2 cellular contexts compared by ENCODE assay signal in genomic region chr20:35215066-35215956, GRCh38.
A peak's percentile ranks its signal among the peaks of the same experiment; 100 is the strongest.
TF ChIP-seq lines count a peak whose summit lies in the region.

No MANE protein-coding gene starts in this region.

TF ChIP-seq in HepG2, 621 proteins besides CTCF, POLR2A, EP300 and RAD21:
- TF ChIP-seq CREB1 (IDR thresholded peaks at IDR 0.05) (peak; percentile 53; the same call in 1 of the 2 replicates), CREB1 (CRISPR knock-in tag; IDR thresholded peaks at IDR 0.05) (no peak), ATF7 (IDR thresholded peaks at IDR 0.05) (0 out of 2 replicates have a peak, but pooled peaks have one; percentile 11), ATF7 (CRISPR knock-in tag; IDR thresholded peaks at IDR 0.05) (no peak)
- TF ChIP-seq, protein P1, sequence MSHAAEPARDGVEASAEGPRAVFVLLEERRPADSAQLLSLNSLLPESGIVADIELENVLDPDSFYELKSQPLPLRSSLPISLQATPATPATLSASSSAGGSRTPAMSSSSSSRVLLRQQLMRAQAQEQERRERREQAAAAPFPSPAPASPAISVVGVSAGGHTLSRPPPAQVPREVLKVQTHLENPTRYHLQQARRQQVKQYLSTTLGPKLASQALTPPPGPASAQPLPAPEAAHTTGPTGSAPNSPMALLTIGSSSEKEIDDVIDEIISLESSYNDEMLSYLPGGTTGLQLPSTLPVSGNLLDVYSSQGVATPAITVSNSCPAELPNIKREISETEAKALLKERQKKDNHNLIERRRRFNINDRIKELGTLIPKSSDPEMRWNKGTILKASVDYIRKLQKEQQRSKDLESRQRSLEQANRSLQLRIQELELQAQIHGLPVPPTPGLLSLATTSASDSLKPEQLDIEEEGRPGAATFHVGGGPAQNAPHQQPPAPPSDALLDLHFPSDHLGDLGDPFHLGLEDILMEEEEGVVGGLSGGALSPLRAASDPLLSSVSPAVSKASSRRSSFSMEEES (CRISPR knock-in tag; IDR thresholded peaks at IDR 0.05) = no peak

TF ChIP-seq in H1, 55 proteins besides CTCF, POLR2A, EP300 and RAD21:
- no peak for TF ChIP-seq E2F6 (IDR thresholded peaks at IDR 0.05)
- no peak for TF ChIP-seq KDM5A (IDR thresholded peaks at IDR 0.05; ENCODE audit: low read length)
- no peak for TF ChIP-seq KDM1A (IDR thresholded peaks at IDR 0.05; ENCODE audit: borderline replicate concordance, low read length)
- no peak for TF ChIP-seq TBP (IDR thresholded peaks at IDR 0.05; ENCODE audit: low read depth, low read length)
- TF ChIP-seq RBBP5 (IDR thresholded peaks at IDR 0.05; ENCODE audit: borderline replicate concordance, low read depth, low read length) = no peak
- no peak for TF ChIP-seq SIRT6 (IDR thresholded peaks at IDR 0.05; ENCODE audit: low read length)
- TF ChIP-seq, protein P2, sequence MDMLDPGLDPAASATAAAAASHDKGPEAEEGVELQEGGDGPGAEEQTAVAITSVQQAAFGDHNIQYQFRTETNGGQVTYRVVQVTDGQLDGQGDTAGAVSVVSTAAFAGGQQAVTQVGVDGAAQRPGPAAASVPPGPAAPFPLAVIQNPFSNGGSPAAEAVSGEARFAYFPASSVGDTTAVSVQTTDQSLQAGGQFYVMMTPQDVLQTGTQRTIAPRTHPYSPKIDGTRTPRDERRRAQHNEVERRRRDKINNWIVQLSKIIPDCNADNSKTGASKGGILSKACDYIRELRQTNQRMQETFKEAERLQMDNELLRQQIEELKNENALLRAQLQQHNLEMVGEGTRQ (IDR thresholded peaks at IDR 0.05; ENCODE audit: low read length) = no peak
- TF ChIP-seq GTF2F1 (IDR thresholded peaks at IDR 0.05; ENCODE audit: borderline replicate concordance, low read depth, low read length) = no peak
